In genomic region chr19:51047031-51047335, GRCh38 we compare ENCODE assay signal across 15 cellular contexts. TPM values are rescaled to one million over a fixed set of nuclear protein-coding genes. Genes with fewer than 3 reads are reported as not detected.
DNase-seq lines count a peak whose midpoint lies in the region; ATAC-seq, FAIRE-seq and TF ChIP-seq lines count a peak whose summit lies in the region.
"Had no signal": no experiment of that assay in that cellular context is flagged by ENCODE, and none has a peak within 500 bp of the region (broad histone marks: within the 10 kb centered on the region; RNA-seq: fewer than 3 reads in every experiment).

No MANE protein-coding gene starts in this region.

- H3K4me3 ChIP-seq in pancreas, result no peak overlapping the region
- H3K4me3 ChIP-seq in WERI-Rb-1 (ENCODE audit: low read depth, low read length), result no peak overlapping the region

- WGBS in pancreas, 2 donors, result 2 to 4% methylated on average over 4 of the region's 4 CpGs

- FAIRE-seq in pancreas (lab: Jason Lieb, UNC) (no peak), HTR-8/SVneo (lab: Jason Lieb, UNC) (no peak)
- FAIRE-seq: HepG2 had no signal

- H3K27me3 ChIP-seq in pancreas (no peaks in the 10 kb centered on the region), WERI-Rb-1 (ENCODE audit: insufficient read depth, low read depth, severe bottlenecking) (peaks cover 73% of the 10 kb centered on the region)

- H3K9me3 ChIP-seq in pancreas (no peaks in the 10 kb centered on the region), WERI-Rb-1 (ENCODE audit: severe bottlenecking) (peaks cover 8% of the 10 kb centered on the region)

- TF ChIP-seq CTCF in pancreas (IDR thresholded peaks at IDR 0.05) (no peak), WERI-Rb-1 (IDR thresholded peaks at IDR 0.05; ENCODE audit: low read depth, low read length) (no peak)

- peaks cover 0 to 5% (median 4%) of the 10 kb centered on the region in 3 donors for H3K4me1 ChIP-seq in pancreas

- peak; percentile 17 for ATAC-seq in esophagus mucosa
- peak in 2 of 4 donors; percentile 90 to 96 for ATAC-seq in pancreas
- ATAC-seq in GM21529 (IDR thresholded peaks at IDR 0.05; ENCODE audit: unreplicated experiment), result no peak
- ATAC-seq: HepG2, T-cell had no signal

- no peaks in the 10 kb centered on the region for H3K36me3 ChIP-seq in pancreas
- H3K36me3 ChIP-seq in WERI-Rb-1, result no peaks in the 10 kb centered on the region

- intact Hi-C loops in pancreas (cut with DNase I), result no loop called here

- peak overlapping the region in 3 of 4 donors; percentile 28 to 50 (median 46) for H3K27ac ChIP-seq in pancreas
- H3K27ac ChIP-seq in WERI-Rb-1, result no peak overlapping the region
- H3K27ac ChIP-seq: HL-60 had no signal

- DNase-seq in NCI-H2196 (lab: John Stamatoyannopoulos, UW; ENCODE audit: unreplicated experiment), result peak; percentile 61
- DNase-seq in NCI-H2196 treated with DMSO at 0.1 percent for 48 hours (lab: John Stamatoyannopoulos, UW; ENCODE audit: unreplicated experiment), result no peak
- peak; percentile 96 for DNase-seq in NCI-H2107 treated with DMSO at 0.1 percent for 48 hours (lab: John Stamatoyannopoulos, UW; ENCODE audit: unreplicated experiment)
- DNase-seq in pancreas, result peak in 3 of 6 donors; percentile 61 to 64 (median 63)
- no peak for DNase-seq in HTR-8/SVneo (ENCODE audit: insufficient read length, low spot score)
- no peak for DNase-seq in WERI-Rb-1
- DNase-seq: C1 segment of cervical spinal cord, KG1, T-cell had no signal

RNA-seq across cellular contexts. Expression of gene KLK12, which starts 12.2 kb away (rescaled TPM):
- total RNA-seq in esophagus mucosa, result 153 TPM
- total RNA-seq in pancreas, result not detected
- polyA plus RNA-seq in pancreas, result not detected
- total RNA-seq: A673, H7, HepG2, T-cell had no signal
- polyA plus RNA-seq: HepG2 had no signal

RNA-seq across cellular contexts. Expression of gene KLK13, which starts 17.9 kb away (rescaled TPM):
- total RNA-seq in esophagus mucosa (1,054 TPM), pancreas (1 to 10 TPM in 4 of 6 donors, under 1 TPM in 1, not detected in 1; 0.59 to 5.3 (median 1.3) TPM)
- 1 to 10 TPM; 2.8 to 6.4 TPM for polyA plus RNA-seq in pancreas
- total RNA-seq: A673, HepG2, T-cell had no signal

RNA-seq across cellular contexts. Expression of gene KLK11, which starts 20.6 kb away (rescaled TPM):
- total RNA-seq in esophagus mucosa, result 209 TPM
- 10 to 100 TPM in 4 of 6 donors, 1 to 10 TPM in 2; 6.7 to 24.2 (median 11.4) TPM for total RNA-seq in pancreas
- 10 to 100 TPM; 15.5 to 28.9 TPM for polyA plus RNA-seq in pancreas
- total RNA-seq: A673, H7, HepG2, T-cell had no signal
- polyA plus RNA-seq: HepG2 had no signal

RNA-seq across cellular contexts. Expression of gene KLK10, which starts 27.5 kb away (rescaled TPM):
- total RNA-seq in esophagus mucosa, result 225 TPM
- 1 to 10 TPM in 1 of 6 donors, under 1 TPM in 5; 0.15 to 1.7 (median 0.44) TPM for total RNA-seq in pancreas
- polyA plus RNA-seq in pancreas, result under 1 TPM; 0.53 to 0.63 TPM
- total RNA-seq: A673, HepG2, T-cell had no signal
- polyA plus RNA-seq: HepG2 had no signal

RNA-seq across cellular contexts. Expression of gene KLK14, which starts 35.7 kb away (rescaled TPM):
- total RNA-seq in esophagus mucosa (0.68 TPM), pancreas (under 1 TPM in 3 of 6 donors, not detected in 3; 0.20 to 0.32 (median 0.31) TPM)
- polyA plus RNA-seq in pancreas, result under 1 TPM; 0.61 to 0.77 TPM
- total RNA-seq: H7, HepG2 had no signal
- polyA plus RNA-seq: HepG2 had no signal

Comparison
In these comparisons a context has a peak if more than half of its experiments do, and no peak if none do; other contexts are left out.
1. DNase-seq: peak in NCI-H2196 (single experiment) and NCI-H2107 treated with DMSO at 0.1 percent for 48 hours (single experiment); none in NCI-H2196 treated with DMSO at 0.1 percent for 48 hours (single experiment), HTR-8/SVneo (single experiment) and WERI-Rb-1 (single experiment).
2. RNA of gene KLK12, which starts 12.2 kb away (total RNA-seq): 153 TPM in esophagus mucosa (single experiment); not detected in pancreas; every median in the first group is over 100 times any median in the second.
3. RNA of gene KLK13, which starts 17.9 kb away (total RNA-seq): 1,054 TPM in esophagus mucosa (single experiment); 0.59 to 5.3 TPM in pancreas; every median in the first group is over 100 times any median in the second.